ENCODE assay signal across 20 cellular contexts in the genomic region with DNA sequence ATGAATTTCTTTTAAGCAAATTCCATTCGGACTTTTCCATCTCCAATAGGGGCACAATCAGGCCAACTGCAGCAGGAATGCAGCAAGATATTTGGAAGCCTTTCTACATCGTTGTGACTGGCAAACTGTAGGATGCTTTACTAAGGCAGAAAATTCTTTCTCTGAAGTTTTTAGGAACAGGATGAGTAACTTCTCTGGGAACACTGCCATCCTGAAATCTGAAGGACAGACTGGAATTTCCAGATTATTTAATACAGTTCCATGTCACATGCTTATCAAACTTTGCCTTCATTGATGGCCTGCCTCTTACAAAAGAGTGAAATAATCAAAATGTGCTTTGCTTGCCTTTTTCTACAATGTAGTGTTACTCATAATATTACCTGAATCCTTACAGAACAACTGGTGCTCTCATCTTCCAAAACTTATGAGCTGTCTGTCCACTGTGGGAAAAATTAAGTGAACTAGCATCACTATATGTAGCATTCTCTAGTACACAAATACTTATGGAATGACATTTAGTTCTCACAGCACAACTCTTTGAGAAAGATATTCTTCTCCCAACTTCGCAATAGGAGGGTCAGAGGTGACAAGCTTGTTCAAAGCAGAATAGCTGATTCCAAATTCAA. TPM values are rescaled to one million over a fixed set of nuclear protein-coding genes. Genes with fewer than 3 reads are reported as not detected.
DNase-seq lines count a peak whose midpoint lies in the region; ATAC-seq and TF ChIP-seq lines count a peak whose summit lies in the region.
"Had no signal": no experiment of that assay in that cellular context is flagged by ENCODE, and none has a peak within 500 bp of the region (broad histone marks: within the 10 kb centered on the region; RNA-seq: fewer than 3 reads in every experiment).

No MANE protein-coding gene starts in this region.

- H3K36me3 ChIP-seq in brain microvascular endothelial cell (replicated peaks) = no peaks in the 10 kb centered on the region
- no peaks in the 10 kb centered on the region for H3K36me3 ChIP-seq in right lobe of liver
- H3K36me3 ChIP-seq in esophagus squamous epithelium = no peaks in the 10 kb centered on the region
- H3K36me3 ChIP-seq: BE2C, gastroesophageal sphincter, HAP-1, ovary had no signal

- no peak overlapping the region for H3K27ac Mint-ChIP-seq in activated T-cell treated with anti-CD3 and anti-CD28 coated beads, Interleukin-2, amount 50 U/mL, for 24 hours
- H3K27ac Mint-ChIP-seq: activated T-cell treated with anti-CD3 and anti-CD28 coated beads, Interleukin-2, amount 50 U/mL, for 72 hours had no signal

- H3K9me3 Mint-ChIP-seq in activated T-cell treated with anti-CD3 and anti-CD28 coated beads, Interleukin-2, amount 50 U/mL, for 24 hours = no peaks in the 10 kb centered on the region

- in situ Hi-C loops in brain microvascular endothelial cell (cut with HindIII; ENCODE audit: low pct_ligation_motif_present, low sequenced_read_pairs) = no loop called here

- H3K4me3 Mint-ChIP-seq in activated T-cell treated with anti-CD3 and anti-CD28 coated beads, Interleukin-2, amount 50 U/mL, for 24 hours = no peak overlapping the region
- H3K4me3 Mint-ChIP-seq: activated T-cell treated with anti-CD3 and anti-CD28 coated beads, Interleukin-2, amount 50 U/mL, for 72 hours had no signal

- no peaks in the 10 kb centered on the region for H3K4me1 Mint-ChIP-seq in activated T-cell treated with anti-CD3 and anti-CD28 coated beads, Interleukin-2, amount 50 U/mL, for 24 hours (ENCODE audit: low read depth)

- intact Hi-C loops in right lobe of liver (cut with DNase I) (no loop called here), esophagus squamous epithelium (cut with DNase I) (no loop called here)

- peak; percentile 14 for DNase-seq in AG20443 (ENCODE audit: low spot score)
- peak; percentile 81 for DNase-seq in M059J (ENCODE audit: low read depth)
- DNase-seq in brain microvascular endothelial cell = peak; percentile 16
- DNase-seq in right lobe of liver = no peak
- no peak for DNase-seq in activated T-cell treated with anti-CD3 and anti-CD28 coated beads, Interleukin-2, amount 50 U/mL, for 24 hours
- DNase-seq in esophagus squamous epithelium (lab: John Stamatoyannopoulos, UW) = no peak
- DNase-seq in NCI-H2227 treated with DMSO at 0.1 percent for 48 hours (lab: John Stamatoyannopoulos, UW) = no peak
- DNase-seq in HT-29 (ENCODE audit: low spot score) = no peak
- DNase-seq: activated T-cell treated with anti-CD3 and anti-CD28 coated beads, Interleukin-2, amount 50 U/mL, for 72 hours; amygdala; BE2C; DMS 273 treated with DMSO at 0.1 percent for 48 hours; Karpas-422; NCI-H187 treated with DMSO at 0.1 percent for 48 hours; NCI-H748 treated with DMSO at 0.1 percent for 48 hours; ovary; stimulated activated CD4-positive, alpha-beta T cell treated with anti-CD3 and anti-CD28 coated beads, Interleukin-12 subunit alpha, Interleukin-12 subunit beta, amount 100 ng/mL, for 4 hours; T-helper 2 cell had no signal

- WGBS in right lobe of liver (ENCODE audit: insufficient coverage, low coverage, low lambda C conversion rate, missing lambda C conversion rate) = 34% methylated on average over 3 of the region's 3 CpGs
- WGBS in esophagus squamous epithelium, 2 donors = 37 to 38% methylated on average over 3 of the region's 3 CpGs

- no peaks in the 10 kb centered on the region for H3K36me3 Mint-ChIP-seq in activated T-cell treated with anti-CD3 and anti-CD28 coated beads, Interleukin-2, amount 50 U/mL, for 24 hours (ENCODE audit: low read depth)

- H3K4me3 ChIP-seq in brain microvascular endothelial cell (ENCODE audit: low read depth, low read length) = no peak overlapping the region
- H3K4me3 ChIP-seq in right lobe of liver = no peak overlapping the region
- no peak overlapping the region for H3K4me3 ChIP-seq in esophagus squamous epithelium
- H3K4me3 ChIP-seq: gastroesophageal sphincter, HAP-1, ovary had no signal

- no peaks in the 10 kb centered on the region for H3K27me3 Mint-ChIP-seq in activated T-cell treated with anti-CD3 and anti-CD28 coated beads, Interleukin-2, amount 50 U/mL, for 24 hours

- peak in 3 of 4 donors; percentile 16 to 88 (median 81) for ATAC-seq in right lobe of liver
- ATAC-seq: activated T-cell treated with anti-CD3 and anti-CD28 coated beads, Interleukin-2, amount 50 U/mL, for 72 hours; gastroesophageal sphincter had no signal

- H3K4me1 ChIP-seq in right lobe of liver = no peaks in the 10 kb centered on the region
- H3K4me1 ChIP-seq in esophagus squamous epithelium = peaks cover 0 to 32% (median 3%) of the 10 kb centered on the region in 3 donors
- H3K4me1 ChIP-seq: BE2C had no signal

- H3K27me3 ChIP-seq in brain microvascular endothelial cell (replicated peaks) = no peaks in the 10 kb centered on the region
- H3K27me3 ChIP-seq in right lobe of liver = no peaks in the 10 kb centered on the region
- no peaks in the 10 kb centered on the region for H3K27me3 ChIP-seq in esophagus squamous epithelium
- H3K27me3 ChIP-seq: BE2C, gastroesophageal sphincter, ovary had no signal

- H3K9me3 ChIP-seq in right lobe of liver = no peaks in the 10 kb centered on the region
- H3K9me3 ChIP-seq in esophagus squamous epithelium = no peaks in the 10 kb centered on the region
- H3K9me3 ChIP-seq: BE2C, gastroesophageal sphincter, HAP-1, ovary had no signal

- no peak for TF ChIP-seq POLR2A in right lobe of liver (IDR thresholded peaks at IDR 0.05)
- TF ChIP-seq POLR2A in esophagus squamous epithelium (IDR thresholded peaks at IDR 0.05) = no peak

- H3K27ac ChIP-seq in brain microvascular endothelial cell = peak overlapping the region; percentile 19
- H3K27ac ChIP-seq in right lobe of liver = no peak overlapping the region
- no peak overlapping the region for H3K27ac ChIP-seq in esophagus squamous epithelium
- H3K27ac ChIP-seq: ovary had no signal

- TF ChIP-seq CTCF in brain microvascular endothelial cell (IDR thresholded peaks at IDR 0.05; ENCODE audit: low read depth, low read length, missing control alignments) = no peak
- TF ChIP-seq CTCF in right lobe of liver (IDR thresholded peaks at IDR 0.05) = no peak
- TF ChIP-seq CTCF in esophagus squamous epithelium (IDR thresholded peaks at IDR 0.05) = no peak

RNA-seq across cellular contexts. Expression of a gene that starts 32.0 kb away (rescaled TPM):
- 3.4 and 4.0 TPM in 2 replicates for total RNA-seq in M059J (2014; rRNA removed; shearing (Covaris generic))
- 10 to 100 TPM in 1 of 6 experiments, 1 to 10 TPM in 5; 2.0 to 11.4 (median 3.6) TPM for total RNA-seq in right lobe of liver
- 10 to 100 TPM in 1 of 4 donors, 1 to 10 TPM in 3; 5.8 to 14.5 (median 8.8) TPM for total RNA-seq in esophagus squamous epithelium
- total RNA-seq in HT-29 (2014; rRNA removed; shearing (Covaris generic)) = 0.08 and 1.4 TPM in 2 replicates

Comparison
In these comparisons a context has a peak if more than half of its experiments do, and no peak if none do; other contexts are left out.
1. DNase-seq: peak in AG20443 (single experiment), M059J (single experiment) and brain microvascular endothelial cell (single experiment); none in right lobe of liver (0 of 3), activated T-cell treated with anti-CD3 and anti-CD28 coated beads, Interleukin-2, amount 50 U/mL, for 24 hours (single experiment), esophagus squamous epithelium (single experiment), NCI-H2227 treated with DMSO at 0.1 percent for 48 hours (single experiment) and HT-29 (single experiment).